Comparison of ENCODE assay signal across 1 cellular context in the genomic region with DNA sequence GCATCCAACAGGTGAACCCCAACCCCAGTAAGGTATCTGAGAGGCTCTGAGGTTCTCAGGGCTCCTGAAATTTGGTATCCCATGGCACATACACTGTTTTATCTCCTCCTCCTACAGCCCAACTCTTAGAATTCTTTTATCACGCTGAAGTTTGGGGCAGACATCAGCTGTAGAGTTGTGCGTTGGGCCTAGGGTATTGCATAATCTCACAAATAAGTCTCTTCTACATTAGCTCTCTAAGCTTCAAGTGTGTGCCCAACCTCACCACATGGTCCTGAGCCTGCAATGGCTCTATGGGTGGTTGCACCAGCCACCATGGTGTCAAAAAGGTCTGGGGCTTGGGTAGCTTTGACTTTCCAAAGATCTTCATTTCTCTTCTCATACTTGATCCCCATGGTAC.
TF ChIP-seq lines count a peak whose summit lies in the region.

No MANE protein-coding gene starts in this region.

TF ChIP-seq in HepG2, 621 proteins besides CTCF, POLR2A, EP300 and RAD21 (continued from another document):
- TF ChIP-seq, protein P1, sequence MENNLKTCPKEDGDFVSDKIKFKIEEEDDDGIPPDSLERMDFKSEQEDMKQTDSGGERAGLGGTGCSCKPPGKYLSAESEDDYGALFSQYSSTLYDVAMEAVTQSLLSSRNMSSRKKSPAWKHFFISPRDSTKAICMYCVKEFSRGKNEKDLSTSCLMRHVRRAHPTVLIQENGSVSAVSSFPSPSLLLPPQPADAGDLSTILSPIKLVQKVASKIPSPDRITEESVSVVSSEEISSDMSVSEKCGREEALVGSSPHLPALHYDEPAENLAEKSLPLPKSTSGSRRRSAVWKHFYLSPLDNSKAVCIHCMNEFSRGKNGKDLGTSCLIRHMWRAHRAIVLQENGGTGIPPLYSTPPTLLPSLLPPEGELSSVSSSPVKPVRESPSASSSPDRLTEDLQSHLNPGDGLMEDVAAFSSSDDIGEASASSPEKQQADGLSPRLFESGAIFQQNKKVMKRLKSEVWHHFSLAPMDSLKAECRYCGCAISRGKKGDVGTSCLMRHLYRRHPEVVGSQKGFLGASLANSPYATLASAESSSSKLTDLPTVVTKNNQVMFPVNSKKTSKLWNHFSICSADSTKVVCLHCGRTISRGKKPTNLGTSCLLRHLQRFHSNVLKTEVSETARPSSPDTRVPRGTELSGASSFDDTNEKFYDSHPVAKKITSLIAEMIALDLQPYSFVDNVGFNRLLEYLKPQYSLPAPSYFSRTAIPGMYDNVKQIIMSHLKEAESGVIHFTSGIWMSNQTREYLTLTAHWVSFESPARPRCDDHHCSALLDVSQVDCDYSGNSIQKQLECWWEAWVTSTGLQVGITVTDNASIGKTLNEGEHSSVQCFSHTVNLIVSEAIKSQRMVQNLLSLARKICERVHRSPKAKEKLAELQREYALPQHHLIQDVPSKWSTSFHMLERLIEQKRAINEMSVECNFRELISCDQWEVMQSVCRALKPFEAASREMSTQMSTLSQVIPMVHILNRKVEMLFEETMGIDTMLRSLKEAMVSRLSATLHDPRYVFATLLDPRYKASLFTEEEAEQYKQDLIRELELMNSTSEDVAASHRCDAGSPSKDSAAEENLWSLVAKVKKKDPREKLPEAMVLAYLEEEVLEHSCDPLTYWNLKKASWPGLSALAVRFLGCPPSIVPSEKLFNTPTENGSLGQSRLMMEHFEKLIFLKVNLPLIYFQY (CRISPR knock-in tag; IDR thresholded peaks at IDR 0.05; ENCODE audit: borderline replicate concordance): no peak
- TF ChIP-seq PPARG (CRISPR knock-in tag; conservative IDR thresholded peaks at IDR 0.05): no peak
- no peak for TF ChIP-seq ZNF224 (CRISPR knock-in tag; IDR thresholded peaks at IDR 0.05)
- no peak for TF ChIP-seq ETV5 (CRISPR knock-in tag; IDR thresholded peaks at IDR 0.05; ENCODE audit: borderline replicate concordance)
- TF ChIP-seq PHF5A (CRISPR knock-in tag; IDR thresholded peaks at IDR 0.05; ENCODE audit: low read depth, unreplicated experiment): no peak
- TF ChIP-seq, protein P2, sequence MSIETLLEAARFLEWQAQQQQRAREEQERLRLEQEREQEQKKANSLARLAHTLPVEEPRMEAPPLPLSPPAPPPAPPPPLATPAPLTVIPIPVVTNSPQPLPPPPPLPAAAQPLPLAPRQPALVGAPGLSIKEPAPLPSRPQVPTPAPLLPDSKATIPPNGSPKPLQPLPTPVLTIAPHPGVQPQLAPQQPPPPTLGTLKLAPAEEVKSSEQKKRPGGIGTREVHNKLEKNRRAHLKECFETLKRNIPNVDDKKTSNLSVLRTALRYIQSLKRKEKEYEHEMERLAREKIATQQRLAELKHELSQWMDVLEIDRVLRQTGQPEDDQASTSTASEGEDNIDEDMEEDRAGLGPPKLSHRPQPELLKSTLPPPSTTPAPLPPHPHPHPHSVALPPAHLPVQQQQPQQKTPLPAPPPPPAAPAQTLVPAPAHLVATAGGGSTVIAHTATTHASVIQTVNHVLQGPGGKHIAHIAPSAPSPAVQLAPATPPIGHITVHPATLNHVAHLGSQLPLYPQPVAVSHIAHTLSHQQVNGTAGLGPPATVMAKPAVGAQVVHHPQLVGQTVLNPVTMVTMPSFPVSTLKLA (IDR thresholded peaks at IDR 0.05): no peak
- peak; percentile 43; the same call in 1 of the 2 replicates for TF ChIP-seq CEBPB (IDR thresholded peaks at IDR 0.05; ENCODE audit: borderline replicate concordance, low read depth, low read length)
